11 cellular contexts compared by ENCODE assay signal in genomic region chr13:21034602-21035190, GRCh38. TPM values are rescaled to one million over a fixed set of nuclear protein-coding genes. Genes with fewer than 3 reads are reported as not detected.
DNase-seq lines count a peak whose midpoint lies in the region; ATAC-seq and TF ChIP-seq lines count a peak whose summit lies in the region.
"Had no signal": no experiment of that assay in that cellular context is flagged by ENCODE, and none has a peak within 500 bp of the region (broad histone marks: within the 10 kb centered on the region; RNA-seq: fewer than 3 reads in every experiment).

No MANE protein-coding gene starts in this region.

- H3K9me3 ChIP-seq in esophagus squamous epithelium: no peaks in the 10 kb centered on the region
- H3K9me3 ChIP-seq in osteoblast (ENCODE audit: low read depth, low read length): no peaks in the 10 kb centered on the region

- no peak overlapping the region for H3K27ac Mint-ChIP-seq in T-helper 2 cell treated with Interferon-gamma antibody and Interleukin-4, amounts not matched to agents 5 μg/mL and 100 μg/mL, for 36 hours
- H3K27ac Mint-ChIP-seq in activated T-helper 2 cell treated with anti-CD3 and anti-CD28 coated beads, Interferon-gamma antibody, Interleukin-2, Interleukin-4, amounts not matched to agents 10 μg/mL and 5 μg/mL and 100 μg/mL, durations not matched to agents 14 hours and 24 hours and 36 hours: no peak overlapping the region

- H3K27me3 ChIP-seq in esophagus squamous epithelium: no peaks in the 10 kb centered on the region
- H3K27me3 ChIP-seq in osteoblast (ENCODE audit: insufficient read depth, low read length): no peaks in the 10 kb centered on the region
- H3K27me3 ChIP-seq: dorsolateral prefrontal cortex had no signal

- H3K36me3 Mint-ChIP-seq in T-helper 2 cell treated with Interferon-gamma antibody and Interleukin-4, amounts not matched to agents 5 μg/mL and 100 μg/mL, for 36 hours (ENCODE audit: low read depth): no peaks in the 10 kb centered on the region
- no peaks in the 10 kb centered on the region for H3K36me3 Mint-ChIP-seq in activated T-helper 2 cell treated with anti-CD3 and anti-CD28 coated beads, Interferon-gamma antibody, Interleukin-2, Interleukin-4, amounts not matched to agents 10 μg/mL and 5 μg/mL and 100 μg/mL, durations not matched to agents 14 hours and 24 hours and 36 hours (ENCODE audit: low read depth)

- no peak for TF ChIP-seq POLR2A in esophagus squamous epithelium (IDR thresholded peaks at IDR 0.05)

- H4K20me1 ChIP-seq in osteoblast (ENCODE audit: insufficient read depth, low read length): peaks cover 85% of the 10 kb centered on the region

- H3K36me3 ChIP-seq in esophagus squamous epithelium: no peaks in the 10 kb centered on the region
- peaks cover 16% of the 10 kb centered on the region for H3K36me3 ChIP-seq in osteoblast (ENCODE audit: insufficient read depth, low read length)

- no peaks in the 10 kb centered on the region for H3K27me3 Mint-ChIP-seq in T-helper 2 cell treated with Interferon-gamma antibody and Interleukin-4, amounts not matched to agents 5 μg/mL and 100 μg/mL, for 36 hours (ENCODE audit: low read depth)
- no peaks in the 10 kb centered on the region for H3K27me3 Mint-ChIP-seq in activated T-helper 2 cell treated with anti-CD3 and anti-CD28 coated beads, Interferon-gamma antibody, Interleukin-2, Interleukin-4, amounts not matched to agents 10 μg/mL and 5 μg/mL and 100 μg/mL, durations not matched to agents 14 hours and 24 hours and 36 hours (ENCODE audit: low read depth)
- H3K27me3 Mint-ChIP-seq: naive thymus-derived CD8-positive, alpha-beta T cell had no signal

- intact Hi-C loops in esophagus squamous epithelium (cut with DNase I): no loop called here
- intact Hi-C loops in activated T-helper 2 cell treated with anti-CD3 and anti-CD28 coated beads, Interferon-gamma antibody, Interleukin-2, Interleukin-4, amounts not matched to agents 10 μg/mL and 5 μg/mL and 100 μg/mL, durations not matched to agents 14 hours and 24 hours and 36 hours (cut with micrococcal nuclease): no loop called here

- no peaks in the 10 kb centered on the region for H3K9me3 Mint-ChIP-seq in T-helper 2 cell treated with Interferon-gamma antibody and Interleukin-4, amounts not matched to agents 5 μg/mL and 100 μg/mL, for 36 hours
- H3K9me3 Mint-ChIP-seq in activated T-helper 2 cell treated with anti-CD3 and anti-CD28 coated beads, Interferon-gamma antibody, Interleukin-2, Interleukin-4, amounts not matched to agents 10 μg/mL and 5 μg/mL and 100 μg/mL, durations not matched to agents 14 hours and 24 hours and 36 hours: no peaks in the 10 kb centered on the region

- H3K27ac ChIP-seq in C4-2B (peak overlapping the region; percentile 72), esophagus squamous epithelium (peak overlapping the region; percentile 37 to 85 (median 84)), osteoblast (ENCODE audit: low read depth, low read length) (peak overlapping the region; percentile 56)

- H3K4me1 ChIP-seq in esophagus squamous epithelium (peaks cover 10 to 72% (median 30%) of the 10 kb centered on the region in 3 donors), osteoblast (ENCODE audit: insufficient read depth, low read length) (peaks cover 36% of the 10 kb centered on the region)

- DNase-seq in Kasumi-1 (lab: John Stamatoyannopoulos, UW) (peak; percentile 2 to 14), esophagus squamous epithelium (lab: John Stamatoyannopoulos, UW) (no peak), osteoblast (ENCODE audit: insufficient read length, low spot score, missing footprints) (no peak), LoVo (ENCODE audit: low spot score) (no peak)
- no peak for DNase-seq in T-helper 2 cell treated with Interferon-gamma antibody and Interleukin-4, amounts not matched to agents 5 μg/mL and 100 μg/mL, for 36 hours (ENCODE audit: low spot score)
- no peak for DNase-seq in activated T-helper 2 cell treated with anti-CD3 and anti-CD28 coated beads, Interferon-gamma antibody, Interleukin-2, Interleukin-4, amounts not matched to agents 10 μg/mL and 5 μg/mL and 100 μg/mL, durations not matched to agents 14 hours and 24 hours and 36 hours (ENCODE audit: low spot score)
- DNase-seq: dorsolateral prefrontal cortex; naive thymus-derived CD8-positive, alpha-beta T cell; NCI-H1436 treated with DMSO at 0.1 percent for 48 hours had no signal

- H3K4me3 Mint-ChIP-seq in T-helper 2 cell treated with Interferon-gamma antibody and Interleukin-4, amounts not matched to agents 5 μg/mL and 100 μg/mL, for 36 hours: no peak overlapping the region
- no peak overlapping the region for H3K4me3 Mint-ChIP-seq in activated T-helper 2 cell treated with anti-CD3 and anti-CD28 coated beads, Interferon-gamma antibody, Interleukin-2, Interleukin-4, amounts not matched to agents 10 μg/mL and 5 μg/mL and 100 μg/mL, durations not matched to agents 14 hours and 24 hours and 36 hours (ENCODE audit: low read depth)
- H3K4me3 Mint-ChIP-seq: naive thymus-derived CD8-positive, alpha-beta T cell had no signal

- ATAC-seq in GM19023 (IDR thresholded peaks at IDR 0.05; ENCODE audit: unreplicated experiment): no peak

- H3K4me1 Mint-ChIP-seq in T-helper 2 cell treated with Interferon-gamma antibody and Interleukin-4, amounts not matched to agents 5 μg/mL and 100 μg/mL, for 36 hours (ENCODE audit: low read depth): no peaks in the 10 kb centered on the region
- peaks cover 15% of the 10 kb centered on the region for H3K4me1 Mint-ChIP-seq in activated T-helper 2 cell treated with anti-CD3 and anti-CD28 coated beads, Interferon-gamma antibody, Interleukin-2, Interleukin-4, amounts not matched to agents 10 μg/mL and 5 μg/mL and 100 μg/mL, durations not matched to agents 14 hours and 24 hours and 36 hours (ENCODE audit: low read depth)

- no peak for TF ChIP-seq CTCF in C4-2B (conservative IDR thresholded peaks at IDR 0.05)
- TF ChIP-seq CTCF in esophagus squamous epithelium (IDR thresholded peaks at IDR 0.05): no peak
- peak; percentile 32 for TF ChIP-seq CTCF in osteoblast (IDR thresholded peaks at IDR 0.05; ENCODE audit: extremely low read depth, low read depth, low read length)

- H2AFZ ChIP-seq in osteoblast (ENCODE audit: low read length): no peak overlapping the region

- H3K4me3 ChIP-seq in esophagus squamous epithelium (no peak overlapping the region), osteoblast (ENCODE audit: insufficient read depth, low read length) (no peak overlapping the region)
- H3K4me3 ChIP-seq: dorsolateral prefrontal cortex had no signal

- peaks cover 98% of the 10 kb centered on the region for H3K79me2 ChIP-seq in osteoblast (ENCODE audit: insufficient read depth, low read length)

- peak overlapping the region; percentile 49 for H3K4me2 ChIP-seq in osteoblast (ENCODE audit: insufficient read depth, low read length)

- WGBS in esophagus squamous epithelium, 2 donors: 63 to 69% methylated on average over 6 to 7 of the region's 8 CpGs

RNA-seq across cellular contexts. Expression of gene LATS2, which starts 26.7 kb away (rescaled TPM):
- total RNA-seq in esophagus squamous epithelium: 10 to 100 TPM in 2 of 4 donors, 1 to 10 TPM in 2; 7.7 to 18.9 (median 10.7) TPM
- 22.1 and 24.2 TPM in 2 replicates for total RNA-seq in osteoblast
- total RNA-seq in activated T-helper 2 cell treated with anti-CD3 and anti-CD28 coated beads, Interferon-gamma antibody, Interleukin-2, Interleukin-4, amounts not matched to agents 10 μg/mL and 5 μg/mL and 100 μg/mL, durations not matched to agents 14 hours and 24 hours and 36 hours: 2.6 and 2.7 TPM in 2 replicates

Comparison
In these comparisons a context has a peak if more than half of its experiments do, and no peak if none do; other contexts are left out.
1. DNase-seq: peak in Kasumi-1 (2 of 2); none in esophagus squamous epithelium (single experiment), osteoblast (single experiment), LoVo (single experiment), T-helper 2 cell treated with Interferon-gamma antibody and Interleukin-4, amounts not matched to agents 5 μg/mL and 100 μg/mL, for 36 hours (single experiment) and activated T-helper 2 cell treated with anti-CD3 and anti-CD28 coated beads, Interferon-gamma antibody, Interleukin-2, Interleukin-4, amounts not matched to agents 10 μg/mL and 5 μg/mL and 100 μg/mL, durations not matched to agents 14 hours and 24 hours and 36 hours (single experiment).
2. Peak in every context shown above with its lines, with median percentiles within 50 percentile points of each other: H3K27ac ChIP-seq.